Comparison of ENCODE assay signal across 15 cellular contexts in the genomic region with DNA sequence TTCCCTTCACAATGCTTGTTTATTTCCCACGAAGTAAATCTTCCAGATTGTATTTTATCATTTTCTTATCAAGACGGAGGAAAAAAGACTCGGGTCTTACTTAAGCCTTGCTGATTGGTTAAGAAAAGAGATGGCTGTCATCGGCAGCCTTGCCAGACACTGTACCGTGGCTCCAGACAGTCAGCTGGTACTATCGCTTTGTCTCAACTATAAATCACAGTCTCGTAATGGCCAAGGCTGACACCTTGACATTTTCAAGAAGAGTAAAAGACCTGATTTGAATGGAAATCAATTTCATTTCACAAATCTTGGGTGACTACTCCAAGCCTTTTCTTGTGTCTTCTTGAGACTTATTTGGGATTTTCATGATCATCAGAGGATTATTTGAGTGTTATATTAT.
DNase-seq lines count a peak whose midpoint lies in the region; ATAC-seq and TF ChIP-seq lines count a peak whose summit lies in the region.
"Had no signal": no experiment of that assay in that cellular context is flagged by ENCODE, and none has a peak within 500 bp of the region (broad histone marks: within the 10 kb centered on the region; RNA-seq: fewer than 3 reads in every experiment).

No MANE protein-coding gene starts in this region.

- no TSS peak for BruUV-seq in PC-3 (replicated peaks; lab: Mats Ljungman, UMichigan)

- H3K36me3 ChIP-seq in Karpas-422 (ENCODE audit: insufficient read depth, low read length) (no peaks in the 10 kb centered on the region), PC-3 (ENCODE audit: low read depth, low read length) (no peaks in the 10 kb centered on the region), mucosa of descending colon (ENCODE audit: low read depth) (no peaks in the 10 kb centered on the region)

- H4K20me1 ChIP-seq in Karpas-422 (ENCODE audit: insufficient read depth, low read depth, low read length), result no peaks in the 10 kb centered on the region
- no peaks in the 10 kb centered on the region for H4K20me1 ChIP-seq in PC-3 (ENCODE audit: low read length)

- H3K27me3 ChIP-seq in Karpas-422 (ENCODE audit: low read length) (no peaks in the 10 kb centered on the region), PC-3 (ENCODE audit: low read length) (no peaks in the 10 kb centered on the region), foreskin keratinocyte (no peaks in the 10 kb centered on the region)

- no peak overlapping the region for H3K9ac ChIP-seq in Karpas-422 (ENCODE audit: low read length)
- H3K9ac ChIP-seq in PC-3 (ENCODE audit: low read length), result no peak overlapping the region

- DNase-seq in Karpas-422 (no peak), PC-3 (no peak), foreskin keratinocyte (no peak), posterior vena cava (ENCODE audit: low spot score) (peak; percentile 28), GM19240 (ENCODE audit: insufficient read length, low spot score) (no peak), mucosa of descending colon (no peak)
- DNase-seq: CD4-positive, alpha-beta memory T cell; DMS153; DMS79 treated with DMSO at 0.1 percent for 48 hours; EL; GOT3; H9 had no signal

- H3K9me3 ChIP-seq in Karpas-422 (ENCODE audit: low read length) (peaks cover 33% of the 10 kb centered on the region), PC-3 (ENCODE audit: low read length) (no peaks in the 10 kb centered on the region), mucosa of descending colon (no peaks in the 10 kb centered on the region)

- H3K4me2 ChIP-seq in Karpas-422 (ENCODE audit: low read depth, low read length, poor library complexity, severe bottlenecking) (no peak overlapping the region), PC-3 (ENCODE audit: low read length) (no peak overlapping the region)

- ATAC-seq in PC-3 (no peak), foreskin keratinocyte (peak; percentile 23), mucosa of descending colon (no peak), HG03045 (IDR thresholded peaks at IDR 0.05; ENCODE audit: unreplicated experiment) (no peak)
- ATAC-seq: HepG2 had no signal

- TF ChIP-seq CTCF in PC-3 (conservative IDR thresholded peaks at IDR 0.05; ENCODE audit: low read depth, low read length) (no peak), foreskin keratinocyte (conservative IDR thresholded peaks at IDR 0.05) (no peak), mucosa of descending colon (IDR thresholded peaks at IDR 0.05) (no peak)

- POLR2A ChIA-PET in PC-3 (lab: Charles Lee; ENCODE audit: unreplicated experiment), result no interaction called here

- H3K79me2 ChIP-seq in Karpas-422 (ENCODE audit: low read length) (no peaks in the 10 kb centered on the region), PC-3 (ENCODE audit: low read length) (no peaks in the 10 kb centered on the region)

- H3F3A ChIP-seq in PC-3 (ENCODE audit: low read length, unreplicated experiment), result no peaks in the 10 kb centered on the region

- intact Hi-C loops in PC-3 (cut with micrococcal nuclease) (no loop called here), posterior vena cava (cut with DNase I) (no loop called here), mucosa of descending colon (cut with DNase I, micrococcal nuclease) (no loop called here)

- H3K4me1 ChIP-seq in Karpas-422 (ENCODE audit: low read length) (no peaks in the 10 kb centered on the region), PC-3 (ENCODE audit: insufficient read depth, low read length) (no peaks in the 10 kb centered on the region), foreskin keratinocyte (no peaks in the 10 kb centered on the region), mucosa of descending colon (ENCODE audit: low read depth) (no peaks in the 10 kb centered on the region)

- H3K9me2 ChIP-seq in Karpas-422 (replicated peaks; ENCODE audit: insufficient read depth, low read length) (no peaks in the 10 kb centered on the region), PC-3 (replicated peaks; ENCODE audit: low read length) (no peaks in the 10 kb centered on the region)

- CTCF ChIA-PET in PC-3 (lab: Charles Lee), result no interaction called here

- H2AFZ ChIP-seq in Karpas-422 (ENCODE audit: low read length) (0 out of 2 replicates have a peak overlapping the region, but pooled peaks have one; percentile 21), PC-3 (ENCODE audit: low read length) (0 out of 2 replicates have a peak overlapping the region, but pooled peaks have one; percentile 39)

- H3K27ac ChIP-seq in Karpas-422 (ENCODE audit: low read length), result no peak overlapping the region
- H3K27ac ChIP-seq in PC-3 (ENCODE audit: low read length), result no peak overlapping the region
- H3K27ac ChIP-seq in foreskin keratinocyte, result no peak overlapping the region
- H3K27ac ChIP-seq: C4-2B had no signal

- H3K4me3 ChIP-seq in Karpas-422 (ENCODE audit: low read length) (no peak overlapping the region), PC-3 (ENCODE audit: low read length) (no peak overlapping the region), mucosa of descending colon (no peak overlapping the region)
